ENCODE assay signal across 16 cellular contexts in the genomic region with DNA sequence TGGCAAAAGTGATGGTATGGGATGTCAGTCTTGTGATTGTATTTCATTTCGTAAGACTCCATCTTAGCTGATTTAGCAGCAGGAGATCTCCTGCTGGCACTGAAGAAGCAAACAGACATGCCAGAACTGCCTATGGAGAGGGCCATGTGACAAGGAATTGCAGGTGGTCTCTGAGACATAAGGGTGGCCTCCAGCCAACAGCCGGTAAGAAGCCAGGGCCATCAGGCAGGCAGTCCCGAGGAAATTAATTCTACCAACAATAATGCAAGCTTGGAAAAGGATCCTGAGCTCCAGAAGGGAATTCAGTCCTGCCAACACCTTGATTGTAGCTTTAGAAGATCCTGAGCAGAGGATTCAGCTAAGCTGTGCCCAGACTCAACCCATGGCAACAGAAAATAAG.
"Had no signal": no experiment of that assay in that cellular context is flagged by ENCODE, and none has a peak within 500 bp of the region (broad histone marks: within the 10 kb centered on the region; RNA-seq: fewer than 3 reads in every experiment).

No MANE protein-coding gene starts in this region.

- ATAC-seq: activated CD4-positive, CD25-positive, alpha-beta regulatory T cell treated with anti-CD3 and anti-CD28 coated beads, Interleukin-2, amount 50 U/mL, for 24 hours; activated CD8-positive, alpha-beta T cell treated with anti-CD3 and anti-CD28 coated beads, Interleukin-2, amount 10 ng/mL, durations not matched to agents 7 days and 5 days; activated T-cell treated with anti-CD3 and anti-CD28 coated beads, Interleukin-2, amount 50 U/mL, for 4 hours; left ventricle myocardium superior; pancreas; stimulated activated naive B cell treated with anti-CD40 and anti-IgM and Interleukin-4, amounts not matched to agents 10 μg/mL and 1 μg/mL and 100 μg/mL, for 72 hours; upper lobe of right lung had no signal

- H3K4me1 ChIP-seq: pancreas, upper lobe of right lung had no signal

- H3K27me3 ChIP-seq: pancreas, upper lobe of right lung had no signal

- H3K36me3 Mint-ChIP-seq: activated naive CD4-positive, alpha-beta T cell treated with anti-CD3 and anti-CD28 coated beads, Interleukin-2, amount 10 ng/mL, durations not matched to agents 7 days and 5 days; naive B cell; stimulated activated naive B cell treated with anti-CD40 and anti-IgM and Interleukin-4, amounts not matched to agents 10 μg/mL and 1 μg/mL and 100 μg/mL, for 72 hours had no signal

- H3K9me3 Mint-ChIP-seq: activated CD4-positive, alpha-beta T cell treated with anti-CD3 and anti-CD28 coated beads, Interleukin-2, amount 10 ng/mL, durations not matched to agents 7 days and 5 days; activated naive CD4-positive, alpha-beta T cell treated with anti-CD3 and anti-CD28 coated beads, Interleukin-2, amount 10 ng/mL, durations not matched to agents 7 days and 5 days; activated T-cell treated with anti-CD3 and anti-CD28 coated beads, Interleukin-2, amount 50 U/mL, for 4 hours; central memory CD8-positive, alpha-beta T cell; naive B cell; stimulated activated naive B cell treated with anti-CD40 and anti-IgM and Interleukin-4, amounts not matched to agents 10 μg/mL and 1 μg/mL and 100 μg/mL, for 72 hours had no signal

- H3K36me3 ChIP-seq: pancreas, upper lobe of right lung had no signal

- H3K4me3 ChIP-seq: pancreas, upper lobe of right lung had no signal

- H3K27ac Mint-ChIP-seq: activated CD4-positive, alpha-beta T cell treated with anti-CD3 and anti-CD28 coated beads, Interleukin-2, amount 10 ng/mL, durations not matched to agents 7 days and 5 days; activated CD8-positive, alpha-beta T cell treated with anti-CD3 and anti-CD28 coated beads, Interleukin-2, amount 10 ng/mL, durations not matched to agents 7 days and 5 days; activated naive CD4-positive, alpha-beta T cell treated with anti-CD3 and anti-CD28 coated beads, Interleukin-2, amount 10 ng/mL, durations not matched to agents 7 days and 5 days; naive B cell; stimulated activated naive B cell treated with anti-CD40 and anti-IgM and Interleukin-4, amounts not matched to agents 10 μg/mL and 1 μg/mL and 100 μg/mL, for 72 hours had no signal

- H3K27ac ChIP-seq: pancreas, upper lobe of right lung had no signal

- DNase-seq: activated CD4-positive, alpha-beta T cell treated with anti-CD3 and anti-CD28 coated beads, Interleukin-2, amount 10 ng/mL, durations not matched to agents 7 days and 5 days; activated CD8-positive, alpha-beta memory T cell treated with anti-CD3 and anti-CD28 coated beads, Interleukin-2, amount 50 U/mL, for 4 hours; activated CD8-positive, alpha-beta T cell treated with anti-CD3 and anti-CD28 coated beads, Interleukin-2, amount 10 ng/mL, durations not matched to agents 7 days and 5 days; activated effector memory CD4-positive, alpha-beta T cell treated with Interleukin-2 at 50 U/mL for 16 hours; activated naive CD4-positive, alpha-beta T cell treated with anti-CD3 and anti-CD28 coated beads, Interleukin-2, amount 10 ng/mL, durations not matched to agents 7 days and 5 days; activated T-cell treated with anti-CD3 and anti-CD28 coated beads, Interleukin-2, amount 50 U/mL, for 4 hours; aorta; effector CD4-positive, alpha-beta T cell; left ventricle myocardium superior; naive B cell; pancreas; stimulated activated naive B cell treated with anti-CD40 and anti-IgM and Interleukin-4, amounts not matched to agents 10 μg/mL and 1 μg/mL and 100 μg/mL, for 72 hours; T1000; upper lobe of right lung had no signal

- H3K4me1 Mint-ChIP-seq: activated CD4-positive, alpha-beta T cell treated with anti-CD3 and anti-CD28 coated beads, Interleukin-2, amount 10 ng/mL, durations not matched to agents 7 days and 5 days; activated naive CD4-positive, alpha-beta T cell treated with anti-CD3 and anti-CD28 coated beads, Interleukin-2, amount 10 ng/mL, durations not matched to agents 7 days and 5 days; central memory CD8-positive, alpha-beta T cell; naive B cell; stimulated activated naive B cell treated with anti-CD40 and anti-IgM and Interleukin-4, amounts not matched to agents 10 μg/mL and 1 μg/mL and 100 μg/mL, for 72 hours had no signal

- H3K9me3 ChIP-seq: pancreas, upper lobe of right lung had no signal

- H3K4me3 Mint-ChIP-seq: activated CD4-positive, alpha-beta T cell treated with anti-CD3 and anti-CD28 coated beads, Interleukin-2, amount 10 ng/mL, durations not matched to agents 7 days and 5 days; activated CD8-positive, alpha-beta T cell treated with anti-CD3 and anti-CD28 coated beads, Interleukin-2, amount 10 ng/mL, durations not matched to agents 7 days and 5 days; activated naive CD4-positive, alpha-beta T cell treated with anti-CD3 and anti-CD28 coated beads, Interleukin-2, amount 10 ng/mL, durations not matched to agents 7 days and 5 days; activated T-cell treated with anti-CD3 and anti-CD28 coated beads, Interleukin-2, amount 50 U/mL, for 4 hours; central memory CD8-positive, alpha-beta T cell; naive B cell; stimulated activated naive B cell treated with anti-CD40 and anti-IgM and Interleukin-4, amounts not matched to agents 10 μg/mL and 1 μg/mL and 100 μg/mL, for 72 hours had no signal
